ENCODE assay signal across 9 cellular contexts in genomic region chr9:36632892-36633291, GRCh38.
DNase-seq lines count a peak whose midpoint lies in the region; ATAC-seq and TF ChIP-seq lines count a peak whose summit lies in the region.
"Had no signal": no experiment of that assay in that cellular context is flagged by ENCODE, and none has a peak within 500 bp of the region (broad histone marks: within the 10 kb centered on the region; RNA-seq: fewer than 3 reads in every experiment).

No MANE protein-coding gene starts in this region.

- H3K9me2 ChIP-seq in Karpas-422 (replicated peaks; ENCODE audit: insufficient read depth, low read length), result no peaks in the 10 kb centered on the region

- no peaks in the 10 kb centered on the region for H3K9me3 ChIP-seq in Karpas-422 (ENCODE audit: low read length)
- no peaks in the 10 kb centered on the region for H3K9me3 ChIP-seq in adrenal gland (replicated peaks in 1 of 3)
- no peaks in the 10 kb centered on the region for H3K9me3 ChIP-seq in left lung
- H3K9me3 ChIP-seq in sigmoid colon, result no peaks in the 10 kb centered on the region

- no peak overlapping the region for H2AFZ ChIP-seq in Karpas-422 (ENCODE audit: low read length)

- TF ChIP-seq POLR2A in adrenal gland (IDR thresholded peaks at IDR 0.05), result no peak
- no peak for TF ChIP-seq POLR2A in sigmoid colon (IDR thresholded peaks at IDR 0.05)

- no peak overlapping the region for H3K4me3 ChIP-seq in Karpas-422 (ENCODE audit: low read length)
- no peak overlapping the region for H3K4me3 ChIP-seq in adrenal gland
- no peak overlapping the region for H3K4me3 ChIP-seq in left lung
- H3K4me3 ChIP-seq in sigmoid colon, result no peak overlapping the region
- H3K4me3 ChIP-seq: lung had no signal

- peaks cover 3% of the 10 kb centered on the region; the same call in 1 of the 2 replicates for H3K79me2 ChIP-seq in Karpas-422 (ENCODE audit: low read length)

- H3K4me1 ChIP-seq in Karpas-422 (ENCODE audit: low read length), result peaks cover 8% of the 10 kb centered on the region
- H3K4me1 ChIP-seq in adrenal gland (replicated peaks in 1 of 2), result no peaks in the 10 kb centered on the region
- no peaks in the 10 kb centered on the region for H3K4me1 ChIP-seq in left lung
- H3K4me1 ChIP-seq in sigmoid colon, result no peaks in the 10 kb centered on the region

- TF ChIP-seq EP300 in sigmoid colon (IDR thresholded peaks at IDR 0.05), result no peak

- WGBS in adrenal gland, 4 donors, result 0 to 5% (median 3%) methylated on average over 1 of the region's 1 CpG
- 5 to 18% methylated on average over 1 of the region's 1 CpG for WGBS in sigmoid colon, 2 donors

- ATAC-seq in left lung (peak; percentile 52), GM19023 (IDR thresholded peaks at IDR 0.05; ENCODE audit: unreplicated experiment) (no peak)

- H3K36me3 ChIP-seq in Karpas-422 (ENCODE audit: insufficient read depth, low read length) (peaks cover 18% of the 10 kb centered on the region; the same call in 1 of the 2 replicates), adrenal gland (replicated peaks in 1 of 2) (no peaks in the 10 kb centered on the region), left lung (no peaks in the 10 kb centered on the region), sigmoid colon (no peaks in the 10 kb centered on the region)

- DNase-seq in DMS79 (lab: John Stamatoyannopoulos, UW) (peak; percentile 8), Karpas-422 (peak; percentile 74), adrenal gland (no peak), left lung (no peak), NCI-H128 (lab: John Stamatoyannopoulos, UW; ENCODE audit: unreplicated experiment) (no peak), sigmoid colon (no peak), iPS-NIHi11 (ENCODE audit: low spot score) (no peak)

- H4K20me1 ChIP-seq in Karpas-422 (ENCODE audit: insufficient read depth, low read depth, low read length), result no peaks in the 10 kb centered on the region

- TF ChIP-seq CTCF in adrenal gland (IDR thresholded peaks at IDR 0.05) (peak; percentile 48 to 64 (median 52)), left lung (IDR thresholded peaks at IDR 0.05) (peak; percentile 31 to 58), sigmoid colon (IDR thresholded peaks at IDR 0.05) (peak in 2 of 4 experiments; percentile 19 to 41)

- H3K9ac ChIP-seq in Karpas-422 (ENCODE audit: low read length), result no peak overlapping the region

- intact Hi-C loops in adrenal gland (cut with DNase I), result no loop called here
- intact Hi-C loops in left lung (cut with DNase I), result no loop called here
- intact Hi-C loops in sigmoid colon (cut with DNase I), result no loop called here

- no peak overlapping the region for H3K4me2 ChIP-seq in Karpas-422 (ENCODE audit: low read depth, low read length, poor library complexity, severe bottlenecking)

- H3K27ac ChIP-seq in Karpas-422 (ENCODE audit: low read length) (no peak overlapping the region), adrenal gland (no peak overlapping the region), left lung (no peak overlapping the region), sigmoid colon (no peak overlapping the region)

- H3K27me3 ChIP-seq in Karpas-422 (ENCODE audit: low read length) (no peaks in the 10 kb centered on the region), adrenal gland (no peaks in the 10 kb centered on the region), left lung (no peaks in the 10 kb centered on the region), sigmoid colon (no peaks in the 10 kb centered on the region)

Comparison
In these comparisons a context has a peak if more than half of its experiments do, and no peak if none do; other contexts are left out.
1. DNase-seq: peak in DMS79 (single experiment) and Karpas-422 (single experiment); none in adrenal gland (0 of 7), left lung (0 of 2), NCI-H128 (single experiment), sigmoid colon (single experiment) and iPS-NIHi11 (single experiment).